Comparison of ENCODE assay signal across 8 cellular contexts in the genomic region with DNA sequence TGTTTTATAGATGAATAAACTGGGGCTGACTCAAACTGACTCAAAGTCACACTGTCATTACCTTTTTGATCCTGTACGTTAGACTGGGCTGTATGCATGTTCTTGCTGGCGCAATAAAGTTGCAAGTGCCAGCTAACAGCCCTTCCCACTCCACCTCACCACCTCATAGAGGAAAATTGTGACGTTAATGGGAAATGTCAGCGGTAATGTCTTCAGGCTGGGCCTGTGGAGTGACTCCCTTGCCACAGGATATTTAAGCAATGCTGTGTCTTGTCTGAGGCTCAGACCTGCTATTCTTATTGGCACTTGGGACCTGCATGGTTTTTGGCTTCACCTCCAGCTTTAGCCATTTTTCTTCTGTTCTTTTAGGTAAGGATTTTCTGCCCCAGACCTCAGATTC. TPM values are rescaled to one million over a fixed set of nuclear protein-coding genes. Genes with fewer than 3 reads are reported as not detected.
A peak's percentile ranks its signal among the peaks of the same experiment; 100 is the strongest.
DNase-seq lines count a peak whose midpoint lies in the region; ATAC-seq and TF ChIP-seq lines count a peak whose summit lies in the region.

No MANE protein-coding gene starts in this region.

- intact Hi-C loops in esophagus squamous epithelium (cut with DNase I), result no loop called here

- H3K36me3 ChIP-seq in Peyer's patch (peaks cover 2 to 97% (median 6%) of the 10 kb centered on the region in 3 donors), esophagus squamous epithelium (peaks cover 32 to 100% (median 52%) of the 10 kb centered on the region in 3 donors)

- WGBS in esophagus squamous epithelium, 2 donors, result 24 to 27% methylated on average over 3 to 4 of the region's 4 CpGs

- H3K4me1 ChIP-seq in Peyer's patch, result peaks cover 0 to 29% (median 9%) of the 10 kb centered on the region in 4 donors
- peaks cover 11 to 23% (median 17%) of the 10 kb centered on the region in 3 donors for H3K4me1 ChIP-seq in esophagus squamous epithelium

- H3K9me3 ChIP-seq in Peyer's patch, result no peaks in the 10 kb centered on the region
- H3K9me3 ChIP-seq in esophagus squamous epithelium, result no peaks in the 10 kb centered on the region

- H3K4me3 ChIP-seq in Peyer's patch, result no peak overlapping the region
- H3K4me3 ChIP-seq in esophagus squamous epithelium, result no peak overlapping the region
- no peak overlapping the region for H3K4me3 ChIP-seq in skin epidermis

- DNase-seq in GF-D8 (lab: John Stamatoyannopoulos, UW) (peak; percentile 79), Peyer's patch (no peak), esophagus squamous epithelium (lab: John Stamatoyannopoulos, UW) (no peak), KG1 (lab: John Stamatoyannopoulos, UW) (no peak), NCI-H1436 treated with DMSO at 0.1 percent for 48 hours (lab: John Stamatoyannopoulos, UW) (no peak)
- DNase-seq in activated effector memory CD4-positive, alpha-beta T cell treated with Interleukin-2 at 50 U/mL for 16 hours, result no peak

- peak; percentile 20 for ATAC-seq in HG02623 (IDR thresholded peaks at IDR 0.05; ENCODE audit: unreplicated experiment)

- TF ChIP-seq CTCF in Peyer's patch (IDR thresholded peaks at IDR 0.05) (no peak), esophagus squamous epithelium (IDR thresholded peaks at IDR 0.05) (no peak)

- H3K27ac ChIP-seq in Peyer's patch, result peak overlapping the region; percentile 16 to 77 (median 62)
- peak overlapping the region; percentile 60 to 79 (median 74) for H3K27ac ChIP-seq in esophagus squamous epithelium
- peak overlapping the region in 19 of 21 experiments; percentile 37 to 87 (median 70) for H3K27ac ChIP-seq in skin epidermis

- H3K27me3 ChIP-seq in Peyer's patch (no peaks in the 10 kb centered on the region), esophagus squamous epithelium (no peaks in the 10 kb centered on the region)

- TF ChIP-seq POLR2A in Peyer's patch (IDR thresholded peaks at IDR 0.05) (no peak), esophagus squamous epithelium (IDR thresholded peaks at IDR 0.05) (no peak)

RNA-seq across cellular contexts. Expression of a gene that starts 25.2 kb away (rescaled TPM):
- total RNA-seq in Peyer's patch (10 to 100 TPM; 38.2 to 71.1 (median 46.2) TPM), esophagus squamous epithelium (10 to 100 TPM in 3 of 4 donors, 1 to 10 TPM in 1; 9.0 to 22.0 (median 15.0) TPM)

RNA-seq across cellular contexts. Expression of a gene that starts 41.7 kb away (rescaled TPM):
- total RNA-seq in Peyer's patch (100 to 1,000 TPM; 157 to 526 (median 297) TPM), esophagus squamous epithelium (100 to 1,000 TPM in 2 of 4 donors, 10 to 100 TPM in 2; 71.9 to 132 (median 114) TPM)
